ENCODE assay signal across 11 cellular contexts in the genomic region with DNA sequence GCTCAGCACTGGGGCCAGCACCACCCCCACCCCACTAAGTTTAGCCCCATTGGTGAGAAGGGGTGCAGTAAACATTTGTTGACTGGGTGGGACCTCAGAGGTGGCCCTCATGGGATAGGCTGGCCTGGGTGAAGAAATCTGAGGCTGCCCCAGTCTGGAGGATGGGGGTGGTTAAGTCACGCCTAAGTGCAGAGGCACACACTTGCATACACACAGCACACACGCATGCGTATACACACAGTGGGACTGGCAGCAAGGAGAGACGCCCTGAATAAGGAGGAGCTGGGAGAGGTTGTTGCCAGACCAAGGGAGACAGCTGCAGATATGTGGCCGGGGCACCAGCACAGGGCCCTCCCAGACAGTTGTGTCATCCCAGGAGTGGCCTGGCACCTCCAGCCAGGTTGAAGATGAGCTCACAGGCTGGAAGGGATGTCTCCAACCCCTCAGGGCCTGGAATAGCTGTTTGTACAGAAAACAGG. TPM values are rescaled to one million over a fixed set of nuclear protein-coding genes. Genes with fewer than 3 reads are reported as not detected.
DNase-seq lines count a peak whose midpoint lies in the region; ATAC-seq and TF ChIP-seq lines count a peak whose summit lies in the region.
"Had no signal": no experiment of that assay in that cellular context is flagged by ENCODE, and none has a peak within 500 bp of the region (broad histone marks: within the 10 kb centered on the region; RNA-seq: fewer than 3 reads in every experiment).

No MANE protein-coding gene starts in this region.

- peak overlapping the region; percentile 98; the same call in 1 of the 2 replicates for H3K27ac ChIP-seq in C4-2B
- peak overlapping the region; percentile 98 for H3K27ac ChIP-seq in RWPE1

- no peak for TF ChIP-seq CTCF in C4-2B (conservative IDR thresholded peaks at IDR 0.05)
- no peak for TF ChIP-seq CTCF in RWPE1 (conservative IDR thresholded peaks at IDR 0.05; ENCODE audit: low read depth)
- TF ChIP-seq CTCF in neural crest cell (conservative IDR thresholded peaks at IDR 0.05): no peak

- H3K9me3 Mint-ChIP-seq in neural crest cell: no peaks in the 10 kb centered on the region

- DNase-seq in RWPE1 (ENCODE audit: low spot score) (peak; percentile 52), fibroblast of peridontal ligament (ENCODE audit: extremely low read depth) (peak; percentile 74), neural crest cell (ENCODE audit: low read depth, low spot score) (no peak), NCI-H2227 treated with DMSO at 0.1 percent for 48 hours (lab: John Stamatoyannopoulos, UW) (no peak), SKM-1 (lab: John Stamatoyannopoulos, UW; ENCODE audit: unreplicated experiment) (no peak)
- DNase-seq: activated CD8-positive, alpha-beta T cell treated with anti-CD3 and anti-CD28 coated beads, Interleukin-2, amount 10 ng/mL, durations not matched to agents 7 days and 5 days; NCI-H146 had no signal

- H3K27me3 Mint-ChIP-seq in neural crest cell (ENCODE audit: low read depth): peaks cover 7% of the 10 kb centered on the region

- no peak for ATAC-seq in HG02981 (IDR thresholded peaks at IDR 0.05; ENCODE audit: unreplicated experiment)
- ATAC-seq in HG03039 (IDR thresholded peaks at IDR 0.05; ENCODE audit: unreplicated experiment): no peak
- ATAC-seq: activated CD8-positive, alpha-beta T cell treated with anti-CD3 and anti-CD28 coated beads, Interleukin-2, amount 10 ng/mL, durations not matched to agents 7 days and 5 days had no signal

- H3K27ac Mint-ChIP-seq in neural crest cell (ENCODE audit: unreplicated experiment): no peak overlapping the region
- H3K27ac Mint-ChIP-seq: activated CD8-positive, alpha-beta T cell treated with anti-CD3 and anti-CD28 coated beads, Interleukin-2, amount 10 ng/mL, durations not matched to agents 7 days and 5 days had no signal

- peak overlapping the region; percentile 47 for H3K4me3 Mint-ChIP-seq in neural crest cell
- H3K4me3 Mint-ChIP-seq: activated CD8-positive, alpha-beta T cell treated with anti-CD3 and anti-CD28 coated beads, Interleukin-2, amount 10 ng/mL, durations not matched to agents 7 days and 5 days had no signal

- peaks cover 49% of the 10 kb centered on the region for H3K4me1 Mint-ChIP-seq in neural crest cell

- POLR2A ChIA-PET in RWPE1 (lab: Yijun Ruan, JAX; ENCODE audit: low non-redundant PET): no interaction called here

- CTCF ChIA-PET in RWPE1 (lab: Yijun Ruan, JAX): interaction anchor here (1.4 kb wide), 1 partner anchor 20 kb away, joined by 4 read pairs; no protein-coding TSS in a partner anchor

- no peaks in the 10 kb centered on the region for H3K36me3 Mint-ChIP-seq in neural crest cell (ENCODE audit: low read depth)

RNA-seq across cellular contexts. Expression of a gene that starts 3.0 kb away (rescaled TPM):
- 63.8 and 64.0 TPM in 2 replicates for total RNA-seq in neural crest cell

RNA-seq across cellular contexts. Expression of a gene that starts 35.6 kb away (rescaled TPM):
- total RNA-seq in neural crest cell: not detected in 2 replicates
- total RNA-seq: activated CD8-positive, alpha-beta T cell treated with anti-CD3 and anti-CD28 coated beads, Interleukin-2, amount 10 ng/mL, durations not matched to agents 7 days and 5 days; epithelial cell of proximal tubule had no signal

RNA-seq across cellular contexts. Expression of a gene that starts 47.4 kb away (rescaled TPM):
- not detected in 2 replicates for total RNA-seq in neural crest cell
- total RNA-seq: activated CD8-positive, alpha-beta T cell treated with anti-CD3 and anti-CD28 coated beads, Interleukin-2, amount 10 ng/mL, durations not matched to agents 7 days and 5 days; epithelial cell of proximal tubule had no signal

Comparison
In these comparisons a context has a peak if more than half of its experiments do, and no peak if none do; other contexts are left out.
1. DNase-seq: peak in RWPE1 (single experiment) and fibroblast of peridontal ligament (single experiment); none in neural crest cell (single experiment), NCI-H2227 treated with DMSO at 0.1 percent for 48 hours (single experiment) and SKM-1 (single experiment).